In genomic region chr2:44928660-44929471, GRCh38 we compare ENCODE assay signal across 1 cellular context.
TF ChIP-seq lines count a peak whose summit lies in the region.

No MANE protein-coding gene starts in this region.

TF ChIP-seq in endothelial cell of umbilical vein, 7 proteins besides CTCF, POLR2A, EP300 and RAD21:
- TF ChIP-seq EZH2 (IDR thresholded peaks at IDR 0.05; ENCODE audit: borderline replicate concordance, low read depth, low read length, severe bottlenecking), result peak; percentile 100
- no peak for TF ChIP-seq POLR2AphosphoS5 (IDR thresholded peaks at IDR 0.05; ENCODE audit: insufficient read depth, low read depth, low read length)
